1 cellular context compared by ENCODE assay signal in genomic region chr17:40819528-40820125, GRCh38.
TF ChIP-seq lines count a peak whose summit lies in the region.

No MANE protein-coding gene starts in this region.

TF ChIP-seq in GM23338, 12 proteins besides CTCF, POLR2A, EP300 and RAD21 (continued from another document):
- no peak for TF ChIP-seq ZNF462 (CRISPR knock-in tag; IDR thresholded peaks at IDR 0.05)
- no peak for TF ChIP-seq POLR2AphosphoS5 (IDR thresholded peaks at IDR 0.05; ENCODE audit: low read depth)
- TF ChIP-seq ZNF114 (CRISPR knock-in tag; IDR thresholded peaks at IDR 0.05): no peak
TF ChIP-seq in GM23338: peak in this region for 0.
